24 cellular contexts compared by ENCODE assay signal in the genomic region with DNA sequence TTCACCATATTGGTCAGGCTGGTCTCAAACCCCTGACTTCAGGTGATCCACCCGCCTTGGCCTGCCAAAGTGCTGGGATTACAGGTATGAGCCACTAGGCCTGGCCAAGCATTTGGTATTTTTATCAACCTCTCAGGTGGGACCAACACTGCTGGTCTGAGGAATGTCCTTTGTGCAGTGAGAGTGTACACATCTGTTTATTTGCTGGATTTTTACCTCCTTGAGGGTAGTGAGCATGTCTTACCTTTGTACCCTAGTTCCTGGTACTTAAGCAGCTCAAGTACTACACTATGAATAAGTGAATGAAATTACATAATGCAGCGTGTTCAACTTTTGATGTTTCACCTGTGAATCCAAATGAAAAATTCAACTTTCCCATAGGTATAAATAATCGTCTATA.
"Had no signal": no experiment of that assay in that cellular context is flagged by ENCODE, and none has a peak within 500 bp of the region (broad histone marks: within the 10 kb centered on the region; RNA-seq: fewer than 3 reads in every experiment).

No MANE protein-coding gene starts in this region.

- H3K36me3 ChIP-seq: gastrocnemius medialis, tibial artery, upper lobe of left lung, uterus had no signal

- H3K4me1 ChIP-seq: testis, uterus had no signal

- H3K9me3 ChIP-seq: gastrocnemius medialis, psoas muscle, spleen, testis, tibial artery, upper lobe of left lung, uterus had no signal

- H3K27ac Mint-ChIP-seq: nephron; stimulated activated memory B cell treated with anti-CD40 and anti-IgM and Interleukin-4, amounts not matched to agents 10 μg/mL and 1 μg/mL and 100 μg/mL, for 72 hours had no signal

- H3K27ac ChIP-seq: dorsolateral prefrontal cortex, epithelial cell of prostate, gastrocnemius medialis, psoas muscle, skin epidermis, spleen, testis, tibial artery, upper lobe of left lung, uterus had no signal

- H3K9me3 Mint-ChIP-seq: naive thymus-derived CD4-positive, alpha-beta T cell; stimulated activated memory B cell treated with anti-CD40 and anti-IgM and Interleukin-4, amounts not matched to agents 10 μg/mL and 1 μg/mL and 100 μg/mL, for 72 hours had no signal

- ATAC-seq: esophagus mucosa; gastrocnemius medialis; right cardiac atrium; stimulated activated memory B cell treated with anti-CD40 and anti-IgM and Interleukin-4, amounts not matched to agents 10 μg/mL and 1 μg/mL and 100 μg/mL, for 72 hours; stimulated activated naive CD8-positive, alpha-beta T cell treated with anti-CD3 and anti-CD28 coated beads, Interleukin-15, Interleukin-2, amounts not matched to agents 100 U/mL and 50 U/mL, for 24 hours had no signal

- H3K4me3 ChIP-seq: dorsolateral prefrontal cortex, gastrocnemius medialis, psoas muscle, skin epidermis, spleen, testis, tibial artery, upper lobe of left lung, uterus had no signal

- H3K27me3 ChIP-seq: dorsolateral prefrontal cortex, gastrocnemius medialis, spleen, testis, tibial artery, upper lobe of left lung, uterus had no signal

- H3K4me3 Mint-ChIP-seq: naive thymus-derived CD4-positive, alpha-beta T cell; nephron; stimulated activated memory B cell treated with anti-CD40 and anti-IgM and Interleukin-4, amounts not matched to agents 10 μg/mL and 1 μg/mL and 100 μg/mL, for 72 hours had no signal

- H3K27me3 Mint-ChIP-seq: naive thymus-derived CD4-positive, alpha-beta T cell; stimulated activated memory B cell treated with anti-CD40 and anti-IgM and Interleukin-4, amounts not matched to agents 10 μg/mL and 1 μg/mL and 100 μg/mL, for 72 hours had no signal

- DNase-seq: dorsolateral prefrontal cortex; effector CD4-positive, alpha-beta T cell; foreskin fibroblast; gastrocnemius medialis; head of caudate nucleus; mammary epithelial cell; midbrain; naive thymus-derived CD4-positive, alpha-beta T cell; nucleus accumbens; psoas muscle; right cardiac atrium; spleen; stimulated activated CD4-positive, alpha-beta T cell treated with anti-CD3 and anti-CD28 coated beads, Interleukin-4, amount 100 ng/mL, for 4 hours; stimulated activated naive CD8-positive, alpha-beta T cell treated with anti-CD3 and anti-CD28 coated beads, Interleukin-15, Interleukin-2, amounts not matched to agents 100 U/mL and 50 U/mL, for 24 hours; substantia nigra; testis; tibial artery; upper lobe of left lung; uterus had no signal
